1 cellular context compared by ENCODE assay signal in genomic region chr11:70650075-70650909, GRCh38.
TF ChIP-seq lines count a peak whose summit lies in the region.

No MANE protein-coding gene starts in this region.

TF ChIP-seq in GM23338, 12 proteins besides CTCF, POLR2A, EP300 and RAD21 (continued from another document):
- TF ChIP-seq ZNF462 (CRISPR knock-in tag; IDR thresholded peaks at IDR 0.05) (peak; percentile 33; the same call in 1 of the 2 replicates), POLR2AphosphoS5 (IDR thresholded peaks at IDR 0.05; ENCODE audit: low read depth) (0 out of 2 replicates have a peak, but pooled peaks have one; percentile 22), JUNB (IDR thresholded peaks at IDR 0.05; ENCODE audit: unreplicated experiment) (no peak), ZNF331 (CRISPR knock-in tag; IDR thresholded peaks at IDR 0.05; ENCODE audit: low read depth) (no peak), ZNF114 (CRISPR knock-in tag; IDR thresholded peaks at IDR 0.05) (peak; percentile 97)
TF ChIP-seq in GM23338: peak in this region for 5.
